19 cellular contexts compared by ENCODE assay signal in the genomic region with DNA sequence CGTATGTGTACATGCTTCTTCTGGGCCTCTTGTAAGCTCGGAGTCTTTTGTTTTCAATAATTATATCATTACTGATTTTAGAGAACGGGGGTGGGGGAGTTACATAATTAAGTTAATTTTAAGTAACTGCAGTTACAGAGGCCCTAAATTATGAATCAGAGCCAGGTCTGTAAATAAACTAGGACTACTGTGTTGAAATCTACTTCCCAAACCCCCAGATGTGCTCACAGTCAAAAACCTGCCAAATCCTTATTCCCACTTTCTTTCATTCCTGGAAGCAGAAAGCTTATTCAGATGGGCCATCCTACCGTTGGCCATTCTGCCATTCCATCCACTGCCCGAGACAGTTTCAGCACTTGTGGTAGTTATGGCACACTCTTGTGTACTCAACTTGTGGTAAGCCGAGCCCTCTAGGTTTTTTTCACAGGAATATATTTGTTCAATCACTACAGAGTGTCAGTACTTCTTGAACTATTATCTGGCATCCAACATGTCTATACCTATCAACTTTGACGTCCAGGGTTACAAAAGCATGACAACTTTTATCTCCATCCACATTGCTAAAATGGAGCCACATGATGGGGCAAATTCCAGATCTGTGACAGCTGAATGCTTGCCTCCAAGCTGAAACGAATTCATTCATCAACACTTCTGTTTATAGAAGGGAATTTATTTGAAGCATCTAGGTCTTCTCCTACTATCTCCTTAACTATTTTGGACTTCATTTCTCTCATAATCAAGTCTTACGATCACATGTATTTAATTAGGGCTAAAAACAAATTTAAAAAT. TPM values are rescaled to one million over a fixed set of nuclear protein-coding genes. Genes with fewer than 3 reads are reported as not detected.
DNase-seq lines count a peak whose midpoint lies in the region; ATAC-seq, FAIRE-seq and TF ChIP-seq lines count a peak whose summit lies in the region.
"Had no signal": no experiment of that assay in that cellular context is flagged by ENCODE, and none has a peak within 500 bp of the region (broad histone marks: within the 10 kb centered on the region; RNA-seq: fewer than 3 reads in every experiment).

No MANE protein-coding gene starts in this region.

- POLR2A ChIA-PET in HepG2 (lab: Yijun Ruan, JAX), result no interaction called here

- no peaks in the 10 kb centered on the region for H3K79me2 ChIP-seq in HepG2 (ENCODE audit: insufficient read depth, low read length)

- FAIRE-seq in HepG2 (lab: Jason Lieb, UNC), result no peak
- FAIRE-seq: D721Med, GM12891, GM18507, H1 had no signal

- no peak overlapping the region for H3K4me2 ChIP-seq in HepG2 (ENCODE audit: low read depth, low read length)

- no peak overlapping the region for H3K4me3 ChIP-seq in liver (ENCODE audit: low read depth in 1 of 3, low read length in 3 of 3)
- no peak overlapping the region for H3K4me3 ChIP-seq in HepG2 (replicated peaks in 1 of 3; ENCODE audit: insufficient read depth in 1 of 3, low read depth in 2 of 3, low read length in 3 of 3)
- H3K4me3 ChIP-seq in fibroblast of villous mesenchyme (ENCODE audit: low read depth, low read length), result no peak overlapping the region
- no peak overlapping the region for H3K4me3 ChIP-seq in right lobe of liver
- H3K4me3 ChIP-seq in subcutaneous abdominal adipose tissue (ENCODE audit: low read depth in 1 of 5, low read length in 5 of 5), result no peak overlapping the region
- H3K4me3 ChIP-seq in dorsolateral prefrontal cortex, result no peak overlapping the region
- H3K4me3 ChIP-seq: BLaER1 treated with 17β-estradiol and CSF1 and Interleukin-3, amounts not matched to agents 10 nM and 100 nM; Peyer's patch had no signal

- H3K9me3 ChIP-seq in liver (ENCODE audit: control insufficient read depth in 4 of 4, low read length in 3 of 4), result no peaks in the 10 kb centered on the region
- H3K9me3 ChIP-seq in HepG2 (ENCODE audit: low read length), result no peaks in the 10 kb centered on the region
- no peaks in the 10 kb centered on the region for H3K9me3 ChIP-seq in right lobe of liver
- H3K9me3 ChIP-seq in subcutaneous abdominal adipose tissue (ENCODE audit: control insufficient read depth in 5 of 5, low read length in 5 of 5), result no peaks in the 10 kb centered on the region
- H3K9me3 ChIP-seq: BLaER1 treated with 17β-estradiol and CSF1 and Interleukin-3, amounts not matched to agents 10 nM and 100 nM; Peyer's patch had no signal

- WGBS in liver, result 51% methylated on average over 9 of the region's 9 CpGs
- 95% methylated on average over 9 of the region's 9 CpGs for WGBS in HepG2 (ENCODE audit: low lambda C conversion rate)
- WGBS in right lobe of liver (ENCODE audit: insufficient coverage, low coverage, low lambda C conversion rate, missing lambda C conversion rate), result 33% methylated on average over 9 of the region's 9 CpGs

- H3K4me1 ChIP-seq in liver (ENCODE audit: control insufficient read depth in 4 of 4, insufficient read depth in 4 of 4, low read length in 3 of 4) (peaks cover 0 to 27% (median 15%) of the 10 kb centered on the region in 4 donors), HepG2 (ENCODE audit: insufficient read depth, low read length) (peaks cover 6% of the 10 kb centered on the region; the same call in 1 of the 2 replicates), right lobe of liver (peaks cover 0 to 38% (median 11%) of the 10 kb centered on the region in 4 donors), subcutaneous abdominal adipose tissue (ENCODE audit: control insufficient read depth in 5 of 5, insufficient read depth in 5 of 5, low read length in 5 of 5) (peaks cover 0 to 29% (median 14%) of the 10 kb centered on the region in 5 donors)

- H4K20me1 ChIP-seq in HepG2 (ENCODE audit: insufficient read depth, low read length), result no peaks in the 10 kb centered on the region
- H4K20me1 ChIP-seq: BLaER1 treated with 17β-estradiol and CSF1 and Interleukin-3, amounts not matched to agents 10 nM and 100 nM had no signal

- peak; percentile 33 to 47 for TF ChIP-seq RAD21 in liver (IDR thresholded peaks at IDR 0.05)
- no peak for TF ChIP-seq RAD21 in HepG2 (CRISPR knock-in tag; IDR thresholded peaks at IDR 0.05)

- H3K9ac ChIP-seq in liver (ENCODE audit: low read depth in 1 of 2, low read length in 2 of 2) (no peak overlapping the region), HepG2 (ENCODE audit: insufficient read depth, low read depth, low read length) (no peak overlapping the region), subcutaneous abdominal adipose tissue (ENCODE audit: low read length in 5 of 5) (peak overlapping the region in 1 of 5 donors; percentile 29)
- H3K9ac ChIP-seq: BLaER1 treated with 17β-estradiol and CSF1 and Interleukin-3, amounts not matched to agents 10 nM and 100 nM had no signal

- H3K36me3 ChIP-seq in liver (ENCODE audit: control insufficient read depth in 4 of 4, insufficient read depth in 3 of 4, low read depth in 1 of 4, low read length in 3 of 4), result peaks cover 2 to 6% (median 3%) of the 10 kb centered on the region in 4 donors
- peaks cover 1 to 20% of the 10 kb centered on the region in 2 experiments for H3K36me3 ChIP-seq in HepG2 (replicated peaks in 1 of 2; ENCODE audit: control insufficient read depth in 1 of 2, insufficient read depth in 2 of 2, low read length in 2 of 2)
- H3K36me3 ChIP-seq in right lobe of liver, result peaks cover 0 to 7% (median 0%) of the 10 kb centered on the region in 4 donors
- H3K36me3 ChIP-seq in subcutaneous abdominal adipose tissue (ENCODE audit: control insufficient read depth in 5 of 5, insufficient read depth in 5 of 5, low read length in 5 of 5), result peaks cover 5 to 26% (median 16%) of the 10 kb centered on the region in 5 donors

- ATAC-seq in HepG2 (no peak), right lobe of liver (peak; percentile 36 to 79 (median 66)), GM21528 (IDR thresholded peaks at IDR 0.05; ENCODE audit: low FRiP score, unreplicated experiment) (no peak)

- TF ChIP-seq CTCF in liver (IDR thresholded peaks at IDR 0.05; ENCODE audit: low read depth, low read length, missing input control) (no peak), HepG2 (CRISPR knock-in tag; IDR thresholded peaks at IDR 0.05) (no peak), fibroblast of villous mesenchyme (IDR thresholded peaks at IDR 0.05; ENCODE audit: insufficient read depth, low read depth, low read length) (no peak), right lobe of liver (IDR thresholded peaks at IDR 0.05) (no peak), dorsolateral prefrontal cortex (IDR thresholded peaks at IDR 0.05 in 54 of 56, conservative IDR thresholded peaks at IDR 0.05 in 2 of 56; ENCODE audit: low read depth in 1 of 56, partially characterized antibody in 56 of 56) (no peak)

- TF ChIP-seq POLR2A in HepG2 (IDR thresholded peaks at IDR 0.05; ENCODE audit: insufficient read depth in 1 of 2, low read depth in 2 of 2, low read length in 2 of 2), result no peak
- TF ChIP-seq POLR2A in right lobe of liver (IDR thresholded peaks at IDR 0.05), result no peak

- DNase-seq in HepG2 (ENCODE audit: low spot score) (no peak), fibroblast of villous mesenchyme (ENCODE audit: low read depth) (peak; percentile 62), right lobe of liver (no peak), NCI-H128 (lab: John Stamatoyannopoulos, UW; ENCODE audit: unreplicated experiment) (no peak), dorsolateral prefrontal cortex (no peak)
- DNase-seq: CD8-positive, alpha-beta memory T cell; NCI-H1048; NCI-H146; NCI-H2029 treated with DMSO at 0.1 percent for 48 hours; NCI-H2171 treated with DMSO at 0.1 percent for 48 hours; Peyer's patch had no signal

- TF ChIP-seq EP300 in HepG2 (IDR thresholded peaks at IDR 0.05; ENCODE audit: low read depth in 2 of 2, low read length in 2 of 2), result no peak
- no peak for TF ChIP-seq EP300 in HepG2 (CRISPR knock-in tag; IDR thresholded peaks at IDR 0.05; ENCODE audit: borderline replicate concordance)

- intact Hi-C loops in HepG2 (cut with micrococcal nuclease; ENCODE audit: unreplicated experiment) (no loop called here), right lobe of liver (cut with DNase I) (loop anchor here (5.0 to 10.0 kb wide), 2 partner anchors 60 to 63 kb away; no protein-coding TSS in a partner anchor), dorsolateral prefrontal cortex (cut with DNase I) (loop anchor here (5.0 kb wide), 4 partner anchors 63 to 813 kb away; no protein-coding TSS in a partner anchor)

- peak overlapping the region; percentile 50 to 51 for H3K27ac ChIP-seq in liver (ENCODE audit: low read depth in 1 of 2, low read length in 2 of 2)
- H3K27ac ChIP-seq in HepG2 (ENCODE audit: extremely low read length, insufficient read depth, low read length), result no peak overlapping the region
- peak overlapping the region; percentile 20 to 74 (median 44) for H3K27ac ChIP-seq in right lobe of liver
- H3K27ac ChIP-seq in subcutaneous abdominal adipose tissue (ENCODE audit: low read depth, low read length), result peak overlapping the region; percentile 55
- H3K27ac ChIP-seq in dorsolateral prefrontal cortex, result peak overlapping the region in 1 of 59 donors; percentile 12
- H3K27ac ChIP-seq: BLaER1 treated with 17β-estradiol and CSF1 and Interleukin-3, amounts not matched to agents 10 nM and 100 nM; Peyer's patch had no signal

- CTCF ChIA-PET in HepG2 (lab: Yijun Ruan, JAX; ENCODE audit: low intra/inter-chr PET ratio, low total read pairs), result no interaction called here

- H2AFZ ChIP-seq in HepG2 (ENCODE audit: low read length), result no peak overlapping the region

- BruUV-seq in HepG2 (replicated peaks; lab: Mats Ljungman, UMichigan), result no TSS peak

- no peaks in the 10 kb centered on the region for H3K27me3 ChIP-seq in liver (ENCODE audit: control insufficient read depth in 4 of 4, insufficient read depth in 4 of 4, low read length in 3 of 4)
- no peaks in the 10 kb centered on the region for H3K27me3 ChIP-seq in HepG2 (ENCODE audit: control insufficient read depth in 1 of 2, insufficient read depth in 2 of 2, low read length in 2 of 2)
- no peaks in the 10 kb centered on the region for H3K27me3 ChIP-seq in right lobe of liver
- no peaks in the 10 kb centered on the region for H3K27me3 ChIP-seq in subcutaneous abdominal adipose tissue (ENCODE audit: control insufficient read depth in 5 of 5, insufficient read depth in 4 of 5, low read length in 5 of 5)
- H3K27me3 ChIP-seq in dorsolateral prefrontal cortex, result no peaks in the 10 kb centered on the region
- H3K27me3 ChIP-seq: BLaER1 treated with 17β-estradiol and CSF1 and Interleukin-3, amounts not matched to agents 10 nM and 100 nM; Peyer's patch had no signal

- in situ Hi-C loops in HepG2 (cut with HindIII; ENCODE audit: extremely low pct_ligation_motif_present, low pct_unique_long_range_greater_than_20kb), result no loop called here

RNA-seq across cellular contexts. Expression of a gene that starts 37.8 kb away (rescaled TPM):
- total RNA-seq in liver (10 to 100 TPM; 48.2 to 61.8 TPM), HepG2 (2016; rRNA removed; fragmentation: Illumina TruSeq; extraction: Trizol) (63.8 and 71.9 TPM in 2 replicates), fibroblast of villous mesenchyme (152 and 437 TPM in 2 replicates), right lobe of liver (100 to 1,000 TPM in 3 of 6 experiments, 10 to 100 TPM in 3; 40.2 to 228 (median 82.8) TPM), dorsolateral prefrontal cortex (100 to 1,000 TPM in 3 of 120 experiments, 10 to 100 TPM in 117; 13.7 to 109 (median 43.0) TPM)
- polyA plus RNA-seq in liver (100 to 1,000 TPM; 152 to 187 TPM), HepG2 (2011; rRNA removed) (499 and 615 TPM in 2 replicates)
- 27.6 and 30.6 TPM in 2 replicates for total RNA-seq in HepG2 (2016; cell fraction: cytosol; rRNA removed; fragmentation: Illumina TruSeq; extraction: Trizol; ENCODE audit: low read depth)
- 64.8 and 79.1 TPM in 2 replicates for total RNA-seq in HepG2 (2016; cell fraction: insoluble cytoplasmic fraction; rRNA removed; fragmentation: Illumina TruSeq; extraction: Trizol)
- total RNA-seq in HepG2 (2016; cell fraction: membrane; rRNA removed; fragmentation: Illumina TruSeq; extraction: Trizol), result 27.3 and 28.0 TPM in 2 replicates
- 27.2 and 28.1 TPM in 2 replicates for total RNA-seq in HepG2 (2016; cell fraction: nucleus; rRNA removed; fragmentation: Illumina TruSeq; extraction: Trizol)
- 393 and 503 TPM in 2 replicates for polyA plus RNA-seq in HepG2 (2011; cell fraction: cytosol; rRNA removed)
- polyA plus RNA-seq in HepG2 (2011; cell fraction: nucleus; rRNA removed), result 87.8 and 90.3 TPM in 2 replicates
- polyA plus RNA-seq in HepG2 (2012), result 244 and 269 TPM in 2 replicates
- polyA plus RNA-seq in HepG2 (2016; cell fraction: cytosol; fragmentation: Illumina TruSeq; extraction: Trizol; ENCODE audit: low read depth), result 25.5 and 30.2 TPM in 2 replicates
- 107 and 117 TPM in 2 replicates for polyA plus RNA-seq in HepG2 (2016; cell fraction: insoluble cytoplasmic fraction; fragmentation: Illumina TruSeq; extraction: Trizol; ENCODE audit: low read depth)
- polyA plus RNA-seq in HepG2 (2016; cell fraction: membrane; fragmentation: Illumina TruSeq; extraction: Trizol; ENCODE audit: low read depth), result 23.9 and 28.1 TPM in 2 replicates
- 59.6 and 62.5 TPM in 2 replicates for polyA plus RNA-seq in HepG2 (2016; cell fraction: nucleus; fragmentation: Illumina TruSeq; extraction: Trizol; ENCODE audit: insufficient read depth, low read depth)
- polyA minus RNA-seq in HepG2 (2011; rRNA and poly(A)+ RNA removed; ENCODE audit: low replicate concordance), result 44.3 and 186 TPM in 2 replicates
- polyA minus RNA-seq in HepG2 (2011; cell fraction: cytosol; rRNA and poly(A)+ RNA removed), result 49.7 and 65.5 TPM in 2 replicates
- 62.3 and 93.9 TPM in 2 replicates for polyA minus RNA-seq in HepG2 (2011; cell fraction: nucleus; rRNA and poly(A)+ RNA removed)

RNA-seq across cellular contexts. Expression of a gene that starts 53.6 kb away (rescaled TPM):
- 10 to 100 TPM; 43.3 to 59.8 TPM for total RNA-seq in liver
- 10 to 100 TPM; 10.5 to 36.2 TPM for polyA plus RNA-seq in liver
- 35.4 and 39.6 TPM in 2 replicates for total RNA-seq in HepG2 (2016; rRNA removed; fragmentation: Illumina TruSeq; extraction: Trizol)
- 65.4 and 73.3 TPM in 2 replicates for total RNA-seq in HepG2 (2016; cell fraction: cytosol; rRNA removed; fragmentation: Illumina TruSeq; extraction: Trizol; ENCODE audit: low read depth)
- 34.8 and 35.7 TPM in 2 replicates for total RNA-seq in HepG2 (2016; cell fraction: insoluble cytoplasmic fraction; rRNA removed; fragmentation: Illumina TruSeq; extraction: Trizol)
- total RNA-seq in HepG2 (2016; cell fraction: membrane; rRNA removed; fragmentation: Illumina TruSeq; extraction: Trizol), result 29.2 and 34.2 TPM in 2 replicates
- total RNA-seq in HepG2 (2016; cell fraction: nucleus; rRNA removed; fragmentation: Illumina TruSeq; extraction: Trizol), result 34.5 and 45.0 TPM in 2 replicates
- 27.8 and 31.6 TPM in 2 replicates for polyA plus RNA-seq in HepG2 (2011; rRNA removed)
- 33.5 and 37.5 TPM in 2 replicates for polyA plus RNA-seq in HepG2 (2011; cell fraction: cytosol; rRNA removed)
- 28.1 and 35.6 TPM in 2 replicates for polyA plus RNA-seq in HepG2 (2011; cell fraction: nucleus; rRNA removed)
- 16.2 and 20.3 TPM in 2 replicates for polyA plus RNA-seq in HepG2 (2012)
- polyA plus RNA-seq in HepG2 (2016; cell fraction: cytosol; fragmentation: Illumina TruSeq; extraction: Trizol; ENCODE audit: low read depth), result 4.4 and 6.7 TPM in 2 replicates
- 31.3 and 33.4 TPM in 2 replicates for polyA plus RNA-seq in HepG2 (2016; cell fraction: insoluble cytoplasmic fraction; fragmentation: Illumina TruSeq; extraction: Trizol; ENCODE audit: low read depth)
- 11.0 and 11.2 TPM in 2 replicates for polyA plus RNA-seq in HepG2 (2016; cell fraction: membrane; fragmentation: Illumina TruSeq; extraction: Trizol; ENCODE audit: low read depth)
- 31.1 and 35.1 TPM in 2 replicates for polyA plus RNA-seq in HepG2 (2016; cell fraction: nucleus; fragmentation: Illumina TruSeq; extraction: Trizol; ENCODE audit: insufficient read depth, low read depth)
- polyA minus RNA-seq in HepG2 (2011; rRNA and poly(A)+ RNA removed; ENCODE audit: low replicate concordance), result 153 and 617 TPM in 2 replicates
- polyA minus RNA-seq in HepG2 (2011; cell fraction: cytosol; rRNA and poly(A)+ RNA removed), result 64.8 and 73.2 TPM in 2 replicates
- 85.0 and 93.4 TPM in 2 replicates for polyA minus RNA-seq in HepG2 (2011; cell fraction: nucleus; rRNA and poly(A)+ RNA removed)
- 370 and 720 TPM in 2 replicates for total RNA-seq in fibroblast of villous mesenchyme
- total RNA-seq in right lobe of liver, result 10 to 100 TPM; 24.1 to 49.1 (median 38.9) TPM
- 100 to 1,000 TPM in 111 of 120 experiments, 10 to 100 TPM in 9; 78.4 to 315 (median 137) TPM for total RNA-seq in dorsolateral prefrontal cortex

Comparison
In these comparisons a context has a peak if more than half of its experiments do, and no peak if none do; other contexts are left out.
1. ATAC-seq: peak in right lobe of liver (4 of 4); none in HepG2 (single experiment) and GM21528 (single experiment).